ENCODE assay signal across 11 cellular contexts in the genomic region with DNA sequence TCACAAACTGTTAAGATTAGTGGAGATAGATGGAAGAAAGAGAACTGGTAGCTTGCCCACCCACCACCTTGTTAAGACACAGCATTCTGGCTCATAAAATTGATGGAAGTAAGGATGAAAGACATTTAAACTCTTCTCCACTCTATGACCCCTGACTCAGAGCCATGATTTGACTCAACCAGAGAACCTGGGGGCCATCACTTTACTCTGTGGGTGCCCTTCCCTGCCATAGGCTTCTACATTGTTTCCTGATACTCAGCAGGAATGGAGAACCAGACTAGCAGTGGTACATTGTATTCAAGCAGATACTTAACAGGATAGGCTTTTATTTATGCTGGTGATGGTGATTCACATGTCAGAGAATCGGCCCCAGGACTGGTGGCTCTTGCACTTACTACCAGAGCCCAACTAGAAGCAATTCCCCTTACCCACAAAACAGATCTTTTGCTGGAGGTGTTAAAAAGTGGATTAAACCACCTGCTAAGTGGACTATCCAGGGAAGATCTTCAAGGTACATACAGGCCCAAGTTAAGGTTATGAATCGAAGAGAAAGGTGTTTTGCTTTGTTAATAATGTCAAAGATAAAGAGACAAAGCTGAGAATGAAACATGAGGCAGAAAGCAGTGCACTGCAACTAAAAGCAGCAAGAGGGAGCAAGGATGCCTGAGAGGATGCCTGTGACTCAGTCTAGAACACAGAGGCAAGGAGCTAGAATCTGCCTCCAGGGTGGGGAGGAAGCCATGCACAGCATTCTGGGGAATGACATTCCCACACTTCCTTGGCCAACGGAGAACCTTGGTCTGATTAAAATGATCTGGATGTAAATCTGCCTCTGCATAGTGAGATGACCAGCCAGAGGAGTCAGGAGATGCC. TPM values are rescaled to one million over a fixed set of nuclear protein-coding genes. Genes with fewer than 3 reads are reported as not detected.
DNase-seq lines count a peak whose midpoint lies in the region; ATAC-seq, FAIRE-seq and TF ChIP-seq lines count a peak whose summit lies in the region.
"Had no signal": no experiment of that assay in that cellular context is flagged by ENCODE, and none has a peak within 500 bp of the region (broad histone marks: within the 10 kb centered on the region; RNA-seq: fewer than 3 reads in every experiment).

No MANE protein-coding gene starts in this region.

- H2BK20ac ChIP-seq in H1 (ENCODE audit: low read length): no peak overlapping the region

- peaks cover 28% of the 10 kb centered on the region for H3K4me1 Mint-ChIP-seq in neural progenitor cell

- H3K4me3 ChIP-seq in MG63 (no peak overlapping the region), H1 (ENCODE audit: extremely low read depth in 1 of 4, insufficient read depth in 2 of 4, low read depth in 3 of 4, low read length in 4 of 4) (no peak overlapping the region), neural progenitor cell (no peak overlapping the region)

- no peak overlapping the region for H4K5ac ChIP-seq in H1 (ENCODE audit: insufficient read length, low read depth, low read length)

- peak; percentile 82 for FAIRE-seq in H1 (lab: Jason Lieb, UNC)

- 74% methylated on average over 3 of the region's 3 CpGs; no CpG with 5 or more reads in 1 of the 2 experiments for WGBS in H1 (ENCODE audit: extremely low coverage in 1 of 2, insufficient coverage in 1 of 2, insufficient read length in 1 of 2, insufficient replicate concordance in 2 of 2, low coverage in 1 of 2, low lambda C conversion rate in 2 of 2, missing lambda C conversion rate in 1 of 2), 2 experiments

- no peak overlapping the region for H3K56ac ChIP-seq in H1 (replicated peaks; ENCODE audit: insufficient read length, low read depth, low read length)

- no peak for ATAC-seq in GM18502 (IDR thresholded peaks at IDR 0.05; ENCODE audit: poor library complexity, unreplicated experiment)

- H3K27ac ChIP-seq in H1 (ENCODE audit: low read depth, low read length) (no peak overlapping the region), neural progenitor cell (no peak overlapping the region)

- no peak overlapping the region for H2AK5ac ChIP-seq in H1 (ENCODE audit: low read depth, low read length)

- no peaks in the 10 kb centered on the region for H3K79me1 ChIP-seq in H1 (ENCODE audit: low read depth, low read length)

- H3K27me3 Mint-ChIP-seq in neural progenitor cell (ENCODE audit: insufficient read depth, low read depth): peaks cover 2% of the 10 kb centered on the region

- H2AFZ ChIP-seq in H1 (ENCODE audit: low read length) (no peak overlapping the region; the same call in 1 of the 2 replicates), neural progenitor cell (replicated peaks) (no peak overlapping the region)

- H2BK12ac ChIP-seq in H1 (ENCODE audit: low read depth, low read length): no peak overlapping the region

- POLR2A ChIA-PET in H1 (lab: Charles Lee; ENCODE audit: partially characterized antibody): no interaction called here

- no peak for TF ChIP-seq POLR2A in H1 (IDR thresholded peaks at IDR 0.05; ENCODE audit: control extremely low read depth in 1 of 2, low read depth in 2 of 2, low read length in 2 of 2)

- no peak overlapping the region for H4K91ac ChIP-seq in H1 (replicated peaks; ENCODE audit: insufficient read length, low read length)

- no peaks in the 10 kb centered on the region for H3K36me3 Mint-ChIP-seq in neural progenitor cell

- H2BK120ac ChIP-seq in H1 (replicated peaks; ENCODE audit: low read depth, low read length): no peak overlapping the region

- peak in 2 of 3 experiments; percentile 34 to 71; a peak in 3 of 4 replicates for TF ChIP-seq CTCF in H1 (IDR thresholded peaks at IDR 0.05; ENCODE audit: control extremely low read depth in 1 of 3, insufficient read depth in 1 of 3, low read depth in 1 of 3, low read length in 3 of 3)
- peak; percentile 45 for TF ChIP-seq CTCF in neural progenitor cell (IDR thresholded peaks at IDR 0.05)

- H2BK15ac ChIP-seq in H1 (ENCODE audit: low read length): no peak overlapping the region; the same call in 1 of the 2 replicates

- no peaks in the 10 kb centered on the region for H3K36me3 ChIP-seq in MG63
- no peaks in the 10 kb centered on the region for H3K36me3 ChIP-seq in H1 (ENCODE audit: control insufficient read depth in 2 of 4, insufficient read depth in 4 of 4, low read length in 3 of 4)
- no peaks in the 10 kb centered on the region for H3K36me3 ChIP-seq in neural progenitor cell

- H3K9me3 Mint-ChIP-seq in neural progenitor cell: peaks cover 4% of the 10 kb centered on the region
- H3K9me3 Mint-ChIP-seq: activated B cell treated with CpG ODN at 0.5 μM for 24 hours had no signal

- H3K14ac ChIP-seq in H1 (ENCODE audit: insufficient read length): no peak overlapping the region

- DNase-seq in EL (peak; percentile 79), MG63 (peak; percentile 61), H1 (ENCODE audit: low read depth in 1 of 2, low spot score in 2 of 2) (no peak), neural progenitor cell (ENCODE audit: low spot score) (peak; percentile 43), SKM-1 (lab: John Stamatoyannopoulos, UW; ENCODE audit: unreplicated experiment) (no peak), NCI-H1436 treated with DMSO at 0.1 percent for 48 hours (lab: John Stamatoyannopoulos, UW) (no peak), NCI-H2081 (lab: John Stamatoyannopoulos, UW) (no peak)
- DNase-seq: activated B cell treated with CpG ODN at 0.5 μM for 24 hours, GOT3, NCI-H446 had no signal

- peak; percentile 50 to 66 for TF ChIP-seq RAD21 in H1 (IDR thresholded peaks at IDR 0.05 in 1 of 2, conservative IDR thresholded peaks at IDR 0.05 in 1 of 2; ENCODE audit: low read depth in 2 of 2, low read length in 2 of 2)

- peak overlapping the region; percentile 11 for H3K27ac Mint-ChIP-seq in neural progenitor cell
- H3K27ac Mint-ChIP-seq: activated B cell treated with CpG ODN at 0.5 μM for 24 hours had no signal

- peaks cover 3% of the 10 kb centered on the region for H3F3A ChIP-seq in neural progenitor cell (ENCODE audit: low read depth)

- CTCF ChIA-PET in H1 (lab: Charles Lee; ENCODE audit: partially characterized antibody): interaction anchor here (0.6 to 1.9 kb wide), 21 partner anchors 9 to 505 kb away, joined by 3 to 6 read pairs (median 3); no protein-coding TSS in a partner anchor

- H3K4ac ChIP-seq in H1 (replicated peaks; ENCODE audit: insufficient read length, low read depth, low read length): no peak overlapping the region

- H3K27me3 ChIP-seq in MG63 (no peaks in the 10 kb centered on the region), H1 (replicated peaks in 1 of 4; ENCODE audit: control insufficient read depth in 3 of 4, extremely low read depth in 1 of 4, insufficient read depth in 3 of 4, low read length in 3 of 4) (no peaks in the 10 kb centered on the region; a peak in 1 of 7 replicates), neural progenitor cell (no peaks in the 10 kb centered on the region)

- no peak for TF ChIP-seq EP300 in H1 (IDR thresholded peaks at IDR 0.05; ENCODE audit: borderline replicate concordance in 1 of 2, low read depth in 2 of 2, low read length in 2 of 2)

- H3K4me2 ChIP-seq in H1 (ENCODE audit: insufficient read depth in 1 of 2, low read depth in 2 of 2, low read length in 2 of 2): no peak overlapping the region
- no peak overlapping the region for H3K4me2 ChIP-seq in neural progenitor cell

- H3K9ac ChIP-seq in H1 (replicated peaks in 1 of 4; ENCODE audit: extremely low read depth in 1 of 4, low read depth in 3 of 4, low read length in 3 of 4) (no peak overlapping the region), neural progenitor cell (no peak overlapping the region)

- no peak overlapping the region for H3K23ac ChIP-seq in H1 (ENCODE audit: insufficient read length)

- H4K20me1 ChIP-seq in H1 (replicated peaks in 1 of 2; ENCODE audit: control insufficient read depth in 1 of 2, insufficient read depth in 2 of 2, low read length in 2 of 2) (no peaks in the 10 kb centered on the region), neural progenitor cell (ENCODE audit: low read depth) (no peaks in the 10 kb centered on the region)

- no peaks in the 10 kb centered on the region for H3K9me3 ChIP-seq in MG63
- H3K9me3 ChIP-seq in H1 (ENCODE audit: insufficient read depth in 2 of 2, low read depth in 1 of 2, low read length in 1 of 2): no peaks in the 10 kb centered on the region
- H3K9me3 ChIP-seq in neural progenitor cell (ENCODE audit: low read depth): no peaks in the 10 kb centered on the region

- no peak overlapping the region for H3K4me3 Mint-ChIP-seq in neural progenitor cell
- H3K4me3 Mint-ChIP-seq: activated B cell treated with CpG ODN at 0.5 μM for 24 hours had no signal

- H3K23me2 ChIP-seq in H1 (ENCODE audit: low read depth, low read length): no peaks in the 10 kb centered on the region

- H3K79me2 ChIP-seq in H1 (ENCODE audit: control insufficient read depth in 1 of 2, insufficient read depth in 2 of 2, low read length in 2 of 2) (no peaks in the 10 kb centered on the region), neural progenitor cell (ENCODE audit: low read depth) (no peaks in the 10 kb centered on the region)

- peaks cover 0 to 3% (median 0%) of the 10 kb centered on the region in 4 experiments; a peak in 1 of 7 replicates for H3K4me1 ChIP-seq in H1 (replicated peaks in 1 of 4; ENCODE audit: control insufficient read depth in 3 of 4, insufficient read depth in 4 of 4, low read length in 3 of 4)
- H3K4me1 ChIP-seq in neural progenitor cell: peaks cover 4% of the 10 kb centered on the region

- H4K8ac ChIP-seq in H1 (ENCODE audit: extremely low read depth, insufficient read depth, low read length): no peak overlapping the region

- no peak overlapping the region for H2BK5ac ChIP-seq in H1 (ENCODE audit: low read depth, low read length)

- H3K18ac ChIP-seq in H1 (ENCODE audit: extremely low read depth, low read length): no peak overlapping the region

TF ChIP-seq in H1, 55 proteins besides CTCF, POLR2A, EP300 and RAD21 (continues in another document):
- TF ChIP-seq FOSL1 (IDR thresholded peaks at IDR 0.05; ENCODE audit: insufficient read depth, low read depth, low read length): no peak

RNA-seq across cellular contexts. Expression of gene GLI3, which starts 36.0 kb away (rescaled TPM):
- 0.10 and 0.59 TPM in 2 replicates for total RNA-seq in MG63 (2014; rRNA removed; shearing (Covaris generic); ENCODE audit: low replicate concordance)
- total RNA-seq in H1 (2021; fragmentation: NEBNext Ultra II Directional; extraction: Animal tissue kit (Norgen Biotek cat#: 25700)): 31.1 and 35.4 TPM in 2 replicates
- polyA plus RNA-seq in H1 (2011; rRNA removed): 8.0 and 10.6 TPM in 2 replicates
- polyA plus RNA-seq in H1 (2011; cell fraction: cytosol; rRNA removed): 6.6 TPM
- polyA plus RNA-seq in H1 (2011; cell fraction: nucleus; rRNA removed): 14.8 TPM
- 11.4 to 18.7 TPM (median 12.7 TPM) in 4 replicates for polyA plus RNA-seq in H1 (2012, experiment 1 of 2)
- polyA plus RNA-seq in H1 (2012, experiment 2 of 2): 3.0 TPM
- polyA plus RNA-seq in H1 (2013, experiment 1 of 2): 7.5 TPM
- 8.6 TPM for polyA plus RNA-seq in H1 (2013, experiment 2 of 2)
- polyA minus RNA-seq in H1 (2011; rRNA and poly(A)+ RNA removed): 29.8 and 32.1 TPM in 2 replicates
- 16.4 TPM for polyA minus RNA-seq in H1 (2011; cell fraction: cytosol; rRNA and poly(A)+ RNA removed)
- 27.0 TPM for polyA minus RNA-seq in H1 (2011; cell fraction: nucleus; rRNA and poly(A)+ RNA removed)
- total RNA-seq in neural progenitor cell (ENCODE audit: low replicate concordance): 32.0 and 33.0 TPM in 2 replicates
- total RNA-seq: activated B cell treated with CpG ODN at 0.5 μM for 24 hours had no signal

Comparison
In these comparisons a context has a peak if more than half of its experiments do, and no peak if none do; other contexts are left out.
1. DNase-seq: peak in EL (single experiment), MG63 (single experiment) and neural progenitor cell (single experiment); none in H1 (0 of 2), SKM-1 (single experiment), NCI-H1436 treated with DMSO at 0.1 percent for 48 hours (single experiment) and NCI-H2081 (0 of 2).
2. RNA of gene GLI3, which starts 36.0 kb away (total RNA-seq): 32.0 to 33.0 TPM in neural progenitor cell and 31.1 to 35.4 TPM in H1; 0.10 to 0.59 TPM in MG63; every median in the first group is over 10 times any median in the second.